Comparison of ENCODE assay signal across 28 cellular contexts in genomic region chr11:5665051-5665450, GRCh38.
"Had no signal": no experiment of that assay in that cellular context is flagged by ENCODE, and none has a peak within 500 bp of the region (broad histone marks: within the 10 kb centered on the region; RNA-seq: fewer than 3 reads in every experiment).

No MANE protein-coding gene starts in this region.

- H3K9me3 Mint-ChIP-seq: dendritic cell treated with granulocyte-macrophage colony-stimulating factor and Interleukin-4, amounts not matched to agents 40 ng/mL and 50 ng/mL, for 4 days; endodermal cell; nephron; neural progenitor cell; type B pancreatic cell had no signal

- H3K4me3 ChIP-seq: colonic mucosa, esophagus squamous epithelium, heart right ventricle, left lung, neural progenitor cell, right lobe of liver, stomach, thyroid gland had no signal

- H3K4me1 Mint-ChIP-seq: naive thymus-derived CD4-positive, alpha-beta T cell; nephron; neural progenitor cell had no signal

- H3K4me2 ChIP-seq: neural progenitor cell had no signal

- H3K9me3 ChIP-seq: colonic mucosa, esophagus squamous epithelium, heart right ventricle, left lung, right lobe of liver, stomach, thyroid gland had no signal

- H3K4me1 ChIP-seq: colonic mucosa, esophagus squamous epithelium, heart right ventricle, left lung, neural progenitor cell, parathyroid adenoma, right lobe of liver, stomach, thyroid gland had no signal

- FAIRE-seq: islet of Langerhans, small intestine had no signal

- H3K79me2 ChIP-seq: parathyroid adenoma had no signal

- ATAC-seq: heart right ventricle; left cardiac atrium; naive thymus-derived CD4-positive, alpha-beta T cell; right lobe of liver had no signal

- H3K27ac Mint-ChIP-seq: dendritic cell treated with granulocyte-macrophage colony-stimulating factor and Interleukin-4, amounts not matched to agents 40 ng/mL and 50 ng/mL, for 4 days; endodermal cell; nephron; neural progenitor cell; progenitor cell of endocrine pancreas; type B pancreatic cell had no signal

- H3K27me3 ChIP-seq: colonic mucosa, esophagus squamous epithelium, heart right ventricle, left lung, neural progenitor cell, right lobe of liver, stomach, thyroid gland had no signal

- H3K27ac ChIP-seq: colonic mucosa, epithelial cell of prostate, esophagus squamous epithelium, heart right ventricle, left lung, neural progenitor cell, parathyroid adenoma, right lobe of liver, stomach, thyroid gland had no signal

- H3K27me3 Mint-ChIP-seq: dendritic cell treated with granulocyte-macrophage colony-stimulating factor and Interleukin-4, amounts not matched to agents 40 ng/mL and 50 ng/mL, for 4 days; naive thymus-derived CD4-positive, alpha-beta T cell; progenitor cell of endocrine pancreas; type B pancreatic cell had no signal

- H2AFZ ChIP-seq: neural progenitor cell, parathyroid adenoma had no signal

- H3K4me3 Mint-ChIP-seq: dendritic cell treated with granulocyte-macrophage colony-stimulating factor and Interleukin-4, amounts not matched to agents 40 ng/mL and 50 ng/mL, for 4 days; endodermal cell; naive thymus-derived CD4-positive, alpha-beta T cell; nephron; neural progenitor cell; type B pancreatic cell had no signal

- H3K36me3 ChIP-seq: colonic mucosa, neural progenitor cell had no signal

- H3K9ac ChIP-seq: neural progenitor cell, parathyroid adenoma had no signal

- DNase-seq: colonic mucosa; effector CD8-positive, alpha-beta T cell; endodermal cell; esophagus squamous epithelium; foreskin melanocyte; glutamatergic neuron; heart right ventricle; hippocampal formation; left cardiac atrium; left lung; mesenchymal stem cell; midbrain; naive thymus-derived CD4-positive, alpha-beta T cell; right lobe of liver; small intestine; stimulated activated CD4-positive, alpha-beta T cell treated with anti-CD3 and anti-CD28 coated beads, Interleukin-15, amount 100 ng/mL, for 24 hours; stimulated activated CD4-positive, alpha-beta T cell treated with anti-CD3 and anti-CD28 coated beads, Interleukin-2, amount 100 ng/mL, for 48 hours; stimulated activated naive CD4-positive, alpha-beta T cell treated with Interleukin-2 at 50 U/mL for 16 hours; stomach; thyroid gland had no signal
